Comparison of ENCODE assay signal across 10 cellular contexts in the genomic region with DNA sequence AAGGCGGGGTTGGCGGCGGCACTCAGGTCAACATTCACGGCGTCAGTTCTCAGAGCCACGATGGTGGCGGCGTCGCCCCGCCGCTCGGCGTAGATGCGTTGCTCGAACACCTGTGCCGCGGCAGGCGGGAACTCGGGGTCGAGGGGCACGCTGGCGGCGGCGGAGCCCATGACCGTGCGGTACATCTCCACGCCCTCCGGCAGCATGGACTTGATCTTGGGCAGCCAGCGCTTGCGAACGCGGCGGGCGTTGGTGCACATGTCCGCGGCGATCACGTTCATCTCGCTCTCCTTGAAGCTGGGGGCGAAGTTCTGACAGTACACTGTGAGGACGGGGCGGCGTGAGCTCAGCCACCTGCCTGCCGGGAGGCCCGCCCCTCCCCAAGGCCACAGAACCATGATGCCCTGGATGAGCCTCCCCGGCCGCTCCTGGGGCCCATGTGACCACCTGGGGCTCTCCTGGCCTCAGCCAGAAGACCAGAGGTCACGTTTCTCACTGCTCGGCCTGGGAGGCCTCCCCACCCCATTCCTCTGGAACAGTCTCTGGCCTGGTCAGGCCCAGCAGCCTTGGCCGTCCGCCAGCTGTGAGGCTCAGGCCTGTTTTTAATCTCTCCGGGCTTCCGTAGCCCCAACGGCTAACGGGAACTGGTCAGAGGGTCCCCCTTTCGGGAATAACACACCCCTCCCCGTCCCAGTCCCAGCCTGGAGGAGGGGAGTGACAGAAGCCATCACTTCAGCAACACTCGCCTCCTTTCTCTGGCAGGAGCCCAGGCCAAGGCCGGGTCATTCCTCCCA. TPM values are rescaled to one million over a fixed set of nuclear protein-coding genes. Genes with fewer than 3 reads are reported as not detected.
DNase-seq lines count a peak whose midpoint lies in the region; ATAC-seq, FAIRE-seq and TF ChIP-seq lines count a peak whose summit lies in the region.
"Had no signal": no experiment of that assay in that cellular context is flagged by ENCODE, and none has a peak within 500 bp of the region (broad histone marks: within the 10 kb centered on the region; RNA-seq: fewer than 3 reads in every experiment).

No MANE protein-coding gene starts in this region.

- H3K9ac ChIP-seq in KMS-11 (no peak overlapping the region), duodenal mucosa (ENCODE audit: low read depth in 1 of 2, low read length in 2 of 2) (no peak overlapping the region), subcutaneous abdominal adipose tissue (ENCODE audit: low read length in 5 of 5) (peak overlapping the region in 4 of 5 donors; percentile 34 to 52 (median 44))

- H3K27ac ChIP-seq in KMS-11 = no peak overlapping the region
- peak overlapping the region; percentile 44 for H3K27ac ChIP-seq in duodenal mucosa (ENCODE audit: low read depth, low read length)
- peak overlapping the region; percentile 62 to 91 for H3K27ac ChIP-seq in lung (ENCODE audit: low read depth in 1 of 2, low read length in 1 of 2)
- H3K27ac ChIP-seq in subcutaneous abdominal adipose tissue (ENCODE audit: low read depth, low read length) = peak overlapping the region; percentile 67
- H3K27ac ChIP-seq: WERI-Rb-1 had no signal

- no peaks in the 10 kb centered on the region for H4K20me1 ChIP-seq in KMS-11 (ENCODE audit: insufficient read depth)

- no peak for TF ChIP-seq POLR2A in GM12892 (IDR thresholded peaks at IDR 0.05; ENCODE audit: low read depth, low read length)

- DNase-seq in lung (ENCODE audit: low spot score) (peak; percentile 63), GM12892 (ENCODE audit: insufficient read length) (no peak), NCI-H524 (lab: John Stamatoyannopoulos, UW) (no peak), glomerular visceral epithelial cell (ENCODE audit: extremely low spot score) (no peak)
- DNase-seq: NCI-H187 treated with DMSO at 0.1 percent for 48 hours, WERI-Rb-1 had no signal

- H3K9me3 ChIP-seq in duodenal mucosa (ENCODE audit: control insufficient read depth in 1 of 2, low read length in 2 of 2) = no peaks in the 10 kb centered on the region
- no peaks in the 10 kb centered on the region for H3K9me3 ChIP-seq in lung (ENCODE audit: control insufficient read depth in 2 of 2, insufficient read depth in 1 of 2, low read length in 1 of 2)
- H3K9me3 ChIP-seq in subcutaneous abdominal adipose tissue (ENCODE audit: control insufficient read depth in 5 of 5, low read length in 5 of 5) = no peaks in the 10 kb centered on the region

- H3K36me3 ChIP-seq in KMS-11 (ENCODE audit: insufficient read depth) (no peaks in the 10 kb centered on the region), duodenal mucosa (ENCODE audit: control insufficient read depth in 1 of 2, insufficient read depth in 2 of 2, low read length in 2 of 2) (peaks cover 0 to 24% of the 10 kb centered on the region in 2 donors), lung (ENCODE audit: control insufficient read depth in 2 of 2, insufficient read depth in 2 of 2, low read length in 2 of 2) (peaks cover 0 to 24% of the 10 kb centered on the region in 2 donors), subcutaneous abdominal adipose tissue (ENCODE audit: control insufficient read depth in 5 of 5, insufficient read depth in 5 of 5, low read length in 5 of 5) (peaks cover 0 to 47% (median 17%) of the 10 kb centered on the region in 5 donors)
- H3K36me3 ChIP-seq: WERI-Rb-1 had no signal

- H2AFZ ChIP-seq in KMS-11 (ENCODE audit: low read depth) = no peak overlapping the region

- ATAC-seq in lung (ENCODE audit: insufficient read depth, low FRiP score) (peak; percentile 19), GM18907 (IDR thresholded peaks at IDR 0.05; ENCODE audit: unreplicated experiment) (no peak)

- H3K79me2 ChIP-seq in KMS-11 (ENCODE audit: insufficient read depth, low read depth) = no peaks in the 10 kb centered on the region

- TF ChIP-seq CTCF in KMS-11 (conservative IDR thresholded peaks at IDR 0.05; ENCODE audit: low read depth, low read length) (no peak), lung (IDR thresholded peaks at IDR 0.05; ENCODE audit: control extremely low read depth, extremely low read depth) (no peak)

- H3K4me3 ChIP-seq in KMS-11 (IDR thresholded peaks at IDR 0.05; ENCODE audit: insufficient read depth, low read depth, low read length) (no peak overlapping the region), duodenal mucosa (ENCODE audit: low read depth in 1 of 2, low read length in 2 of 2) (no peak overlapping the region), lung (no peak overlapping the region), subcutaneous abdominal adipose tissue (ENCODE audit: low read depth in 1 of 5, low read length in 5 of 5) (peak overlapping the region; percentile 39 to 59 (median 46))

- H3K4me2 ChIP-seq in KMS-11 = peak overlapping the region; percentile 13; the same call in 1 of the 2 replicates

- H3K4me1 ChIP-seq in KMS-11 (ENCODE audit: low read depth, poor library complexity, severe bottlenecking) (peaks cover 9% of the 10 kb centered on the region), duodenal mucosa (ENCODE audit: control insufficient read depth in 1 of 2, insufficient read depth in 2 of 2, low read length in 2 of 2) (no peaks in the 10 kb centered on the region), lung (ENCODE audit: control insufficient read depth in 2 of 2, insufficient read depth in 2 of 2, low read length in 2 of 2) (peaks cover 0 to 39% of the 10 kb centered on the region in 2 donors), subcutaneous abdominal adipose tissue (ENCODE audit: control insufficient read depth in 5 of 5, insufficient read depth in 5 of 5, low read length in 5 of 5) (peaks cover 8 to 77% (median 16%) of the 10 kb centered on the region in 5 donors)

- 67 to 86% methylated on average over 56 to 59 of the region's 59 CpGs for WGBS in lung, 2 donors

- no peak for FAIRE-seq in GM12892 (lab: Jason Lieb, UNC)

- peaks cover 83% of the 10 kb centered on the region for H3K27me3 ChIP-seq in KMS-11 (ENCODE audit: insufficient read depth, low read depth)
- H3K27me3 ChIP-seq in duodenal mucosa (ENCODE audit: control insufficient read depth in 1 of 2, insufficient read depth in 2 of 2, low read length in 2 of 2) = no peaks in the 10 kb centered on the region
- no peaks in the 10 kb centered on the region for H3K27me3 ChIP-seq in lung (ENCODE audit: control insufficient read depth, insufficient read depth)
- H3K27me3 ChIP-seq in subcutaneous abdominal adipose tissue (ENCODE audit: control insufficient read depth in 5 of 5, insufficient read depth in 4 of 5, low read length in 5 of 5) = no peaks in the 10 kb centered on the region

RNA-seq across cellular contexts. Expression of gene UBAC1, which starts 50.7 kb away (rescaled TPM):
- 10 to 100 TPM; 39.2 to 49.5 TPM for total RNA-seq in lung
- polyA plus RNA-seq in lung = 10 to 100 TPM; 37.8 to 40.1 TPM
- polyA plus RNA-seq in GM12892 (2012; ENCODE audit: missing spikeins) = 28.2 TPM

Comparison
In these comparisons a context has a peak if more than half of its experiments do, and no peak if none do; other contexts are left out.
1. H3K4me3 ChIP-seq: peak in subcutaneous abdominal adipose tissue (5 of 5); none in KMS-11 (single experiment), duodenal mucosa (0 of 2) and lung (single experiment).
2. H3K9ac ChIP-seq: peak in subcutaneous abdominal adipose tissue (4 of 5); none in KMS-11 (single experiment) and duodenal mucosa (0 of 2).